2 cellular contexts compared by ENCODE assay signal in genomic region chr19:53272044-53272443, GRCh38.
A peak's percentile ranks its signal among the peaks of the same experiment; 100 is the strongest.
TF ChIP-seq lines count a peak whose summit lies in the region.

No MANE protein-coding gene starts in this region.

TF ChIP-seq in HEK293, 187 proteins besides CTCF, POLR2A, EP300 and RAD21:
- no peak for TF ChIP-seq ZNF214 (tag by site-specific recombination; IDR thresholded peaks at IDR 0.05; ENCODE audit: borderline replicate concordance)
- TF ChIP-seq ATF2 (tag by site-specific recombination; IDR thresholded peaks at IDR 0.05; ENCODE audit: low read depth), result peak; percentile 34; the same call in 1 of the 2 replicates

TF ChIP-seq in K562, 482 proteins besides CTCF, POLR2A, EP300 and RAD21:
- TF ChIP-seq ZNF165 (CRISPR knock-in tag; IDR thresholded peaks at IDR 0.05; ENCODE audit: borderline replicate concordance) (no peak), ATF3 (IDR thresholded peaks at IDR 0.05) (peak; percentile 40; the same call in 1 of the 2 replicates), ATF3 (CRISPR knock-in tag; conservative IDR thresholded peaks at IDR 0.05) (no peak), VEZF1 (CRISPR knock-in tag; IDR thresholded peaks at IDR 0.05) (no peak), THRAP3 (IDR thresholded peaks at IDR 0.05; ENCODE audit: borderline replicate concordance) (no peak), ZBTB43 (CRISPR knock-in tag; IDR thresholded peaks at IDR 0.05) (no peak)
